ENCODE assay signal across 13 cellular contexts in genomic region chr15:96054029-96054428, GRCh38.
DNase-seq lines count a peak whose midpoint lies in the region; ATAC-seq and TF ChIP-seq lines count a peak whose summit lies in the region.
"Had no signal": no experiment of that assay in that cellular context is flagged by ENCODE, and none has a peak within 500 bp of the region (broad histone marks: within the 10 kb centered on the region; RNA-seq: fewer than 3 reads in every experiment).

No MANE protein-coding gene starts in this region.

- peak overlapping the region; percentile 75 for H3K27ac ChIP-seq in SJCRH30
- H3K27ac ChIP-seq: ascending aorta had no signal

- no peaks in the 10 kb centered on the region for H3K36me3 ChIP-seq in SJCRH30
- no peaks in the 10 kb centered on the region for H3K36me3 ChIP-seq in iPS-15b (ENCODE audit: control insufficient read depth, insufficient read depth, low read length)
- H3K36me3 ChIP-seq: ascending aorta had no signal

- peak overlapping the region; percentile 67 for H3K4me3 Mint-ChIP-seq in Calu3 (ENCODE audit: low read depth, unreplicated experiment)
- H3K4me3 Mint-ChIP-seq: activated CD8-positive, alpha-beta T cell treated with anti-CD3 and anti-CD28 coated beads, Interleukin-2, amount 10 ng/mL, durations not matched to agents 7 days and 5 days had no signal

- no TSS peak for BruUV-seq in Calu3 (replicated peaks; lab: Mats Ljungman, UMichigan)

- H3K4me3 ChIP-seq in SJCRH30 (peak overlapping the region; percentile 59), iPS-15b (ENCODE audit: low read depth, low read length) (peak overlapping the region; percentile 48)

- H3K27me3 ChIP-seq in SJCRH30: no peaks in the 10 kb centered on the region
- H3K27me3 ChIP-seq in iPS-15b (ENCODE audit: control insufficient read depth, insufficient read depth, low read length): peaks cover 81% of the 10 kb centered on the region
- H3K27me3 ChIP-seq: ascending aorta had no signal

- intact Hi-C loops in Calu3 (cut with micrococcal nuclease; ENCODE audit: unreplicated experiment): loop anchor here (5.0 kb wide), 1 partner anchor 208 kb away; no protein-coding TSS in a partner anchor
- intact Hi-C loops in sciatic nerve (cut with DNase I): no loop called here

- no peaks in the 10 kb centered on the region for H3K36me3 Mint-ChIP-seq in Calu3 (ENCODE audit: insufficient read depth, unreplicated experiment)

- TF ChIP-seq CTCF in Calu3 (IDR thresholded peaks at IDR 0.05; ENCODE audit: unreplicated experiment): no peak

- peaks cover 14% of the 10 kb centered on the region for H3K4me1 ChIP-seq in SJCRH30
- H3K4me1 ChIP-seq in iPS-15b (ENCODE audit: control insufficient read depth, insufficient read depth, low read length): peaks cover 9% of the 10 kb centered on the region

- peaks cover 24% of the 10 kb centered on the region for H3K4me1 Mint-ChIP-seq in Calu3 (ENCODE audit: low read depth, unreplicated experiment)

- no peak for DNase-seq in Calu3
- no peak for DNase-seq in SJCRH30
- no peak for DNase-seq in sciatic nerve (ENCODE audit: low spot score)
- DNase-seq in activated CD4-positive, CD25-positive, alpha-beta regulatory T cell treated with anti-CD3 and anti-CD28 coated beads, Interleukin-2, amount 50 U/mL, for 72 hours: no peak
- DNase-seq in HPDE6-E6E7 (ENCODE audit: extremely low spot score): no peak
- DNase-seq in stimulated activated CD4-positive, alpha-beta T cell treated with anti-CD3 and anti-CD28 coated beads, Interleukin-4, amount 100 ng/mL, for 24 hours: no peak
- DNase-seq: activated CD8-positive, alpha-beta T cell treated with anti-CD3 and anti-CD28 coated beads, Interleukin-2, amount 10 ng/mL, durations not matched to agents 7 days and 5 days; activated effector memory CD4-positive, alpha-beta T cell treated with anti-CD3 and anti-CD28 coated beads, Interleukin-2, amount 50 U/mL, for 16 hours; effector memory CD4-positive, alpha-beta T cell; T-helper 9 cell had no signal

- no peak overlapping the region for H3K9ac ChIP-seq in iPS-15b (ENCODE audit: low read depth, low read length)

- no peaks in the 10 kb centered on the region for H3K9me3 Mint-ChIP-seq in Calu3 (ENCODE audit: low read depth, unreplicated experiment)

- H3K27me3 Mint-ChIP-seq in Calu3 (ENCODE audit: unreplicated experiment): no peaks in the 10 kb centered on the region

- ATAC-seq in sciatic nerve (peak; percentile 13), GM21737 (IDR thresholded peaks at IDR 0.05; ENCODE audit: unreplicated experiment) (no peak)
- ATAC-seq: activated CD8-positive, alpha-beta T cell treated with anti-CD3 and anti-CD28 coated beads, Interleukin-2, amount 10 ng/mL, durations not matched to agents 7 days and 5 days had no signal

- CTCF ChIA-PET in Calu3 (lab: Charles Lee): interaction anchor here (0.7 to 1.7 kb wide), 2 partner anchors 273 to 413 kb away, joined by 4 to 5 read pairs; no protein-coding TSS in a partner anchor

- H3K27ac Mint-ChIP-seq in Calu3 (ENCODE audit: unreplicated experiment): peak overlapping the region; percentile 93
- H3K27ac Mint-ChIP-seq: activated CD8-positive, alpha-beta T cell treated with anti-CD3 and anti-CD28 coated beads, Interleukin-2, amount 10 ng/mL, durations not matched to agents 7 days and 5 days had no signal

- no peaks in the 10 kb centered on the region for H3K9me3 ChIP-seq in SJCRH30 (replicated peaks)
- H3K9me3 ChIP-seq in iPS-15b (ENCODE audit: control insufficient read depth, insufficient read depth, low read length): no peaks in the 10 kb centered on the region
- H3K9me3 ChIP-seq: ascending aorta had no signal
